Comparison of ENCODE assay signal across 8 cellular contexts in genomic region chr2:138846216-138846821, GRCh38.
A peak's percentile ranks its signal among the peaks of the same experiment; 100 is the strongest.
DNase-seq lines count a peak whose midpoint lies in the region; ATAC-seq and TF ChIP-seq lines count a peak whose summit lies in the region.

No MANE protein-coding gene starts in this region.

- H3K9me3 ChIP-seq in HEK293 (ENCODE audit: control insufficient read depth, insufficient read depth, low read depth, low read length) = no peaks in the 10 kb centered on the region
- no peaks in the 10 kb centered on the region for H3K9me3 ChIP-seq in MM.1S (replicated peaks; ENCODE audit: insufficient read depth, low read length)
- no peaks in the 10 kb centered on the region for H3K9me3 ChIP-seq in SU-DHL-6 (ENCODE audit: insufficient read depth, low read length)

- H3K79me2 ChIP-seq in MM.1S (ENCODE audit: low read length) (no peaks in the 10 kb centered on the region), SU-DHL-6 (ENCODE audit: insufficient read depth, low read length) (no peaks in the 10 kb centered on the region)

- no peaks in the 10 kb centered on the region for H3K36me3 Mint-ChIP-seq in activated naive CD8-positive, alpha-beta T cell treated with anti-CD3 and anti-CD28 coated beads, Interleukin-2, amount 50 U/mL, for 24 hours (ENCODE audit: low read depth)
- no peaks in the 10 kb centered on the region for H3K36me3 Mint-ChIP-seq in activated naive CD8-positive, alpha-beta T cell treated with anti-CD3 and anti-CD28 coated beads for 36 hours
- H3K36me3 Mint-ChIP-seq in glutamatergic neuron (ENCODE audit: unreplicated experiment) = no peaks in the 10 kb centered on the region

- intact Hi-C loops in sciatic nerve (cut with DNase I) = no loop called here

- H3K36me3 ChIP-seq in HEK293 (ENCODE audit: control insufficient read depth in 2 of 2, insufficient read depth in 1 of 2, low read length in 2 of 2) (no peaks in the 10 kb centered on the region), MM.1S (replicated peaks; ENCODE audit: insufficient read depth, low read length) (no peaks in the 10 kb centered on the region), SU-DHL-6 (ENCODE audit: low read length) (no peaks in the 10 kb centered on the region)

- H3K4me3 Mint-ChIP-seq in activated naive CD8-positive, alpha-beta T cell treated with anti-CD3 and anti-CD28 coated beads, Interleukin-2, amount 50 U/mL, for 24 hours = no peak overlapping the region
- H3K4me3 Mint-ChIP-seq in activated naive CD8-positive, alpha-beta T cell treated with anti-CD3 and anti-CD28 coated beads for 36 hours = no peak overlapping the region
- H3K4me3 Mint-ChIP-seq in glutamatergic neuron (ENCODE audit: unreplicated experiment) = no peak overlapping the region

- POLR2A ChIA-PET in HEK293 (lab: Yijun Ruan, JAX) = no interaction called here

- H3F3A ChIP-seq in MM.1S (ENCODE audit: insufficient read depth, low read length) (no peaks in the 10 kb centered on the region), SU-DHL-6 (ENCODE audit: insufficient read depth) (no peaks in the 10 kb centered on the region)

- H3K4me1 ChIP-seq in HEK293 (ENCODE audit: control insufficient read depth, insufficient read depth, low read length) = no peaks in the 10 kb centered on the region
- no peaks in the 10 kb centered on the region for H3K4me1 ChIP-seq in MM.1S (ENCODE audit: low read length)

- H3K9ac ChIP-seq in MM.1S (ENCODE audit: low read length) (no peak overlapping the region), SU-DHL-6 (ENCODE audit: low read length) (no peak overlapping the region)

- H4K20me1 ChIP-seq in MM.1S (ENCODE audit: insufficient read depth, low read length) = no peaks in the 10 kb centered on the region
- H4K20me1 ChIP-seq in SU-DHL-6 (ENCODE audit: low read depth, low read length) = no peaks in the 10 kb centered on the region

- CTCF ChIA-PET in HEK293 (lab: Yijun Ruan, JAX) = interaction anchor here (0.5 to 2.0 kb wide), 17 partner anchors 16 to 1106 kb away, joined by 3 to 6 read pairs (median 4); no protein-coding TSS in a partner anchor

- H3K27ac ChIP-seq in HEK293 (ENCODE audit: extremely low read depth, low read depth, low read length) (no peak overlapping the region), MM.1S (ENCODE audit: low read length) (no peak overlapping the region), SU-DHL-6 (ENCODE audit: low read depth, low read length) (no peak overlapping the region)

- H3K27ac Mint-ChIP-seq in activated naive CD8-positive, alpha-beta T cell treated with anti-CD3 and anti-CD28 coated beads, Interleukin-2, amount 50 U/mL, for 24 hours = no peak overlapping the region
- H3K27ac Mint-ChIP-seq in activated naive CD8-positive, alpha-beta T cell treated with anti-CD3 and anti-CD28 coated beads for 36 hours = no peak overlapping the region
- H3K27ac Mint-ChIP-seq in glutamatergic neuron (ENCODE audit: unreplicated experiment) = no peak overlapping the region

- peaks cover 1% of the 10 kb centered on the region for H3K27me3 Mint-ChIP-seq in activated naive CD8-positive, alpha-beta T cell treated with anti-CD3 and anti-CD28 coated beads, Interleukin-2, amount 50 U/mL, for 24 hours
- peaks cover 4% of the 10 kb centered on the region for H3K27me3 Mint-ChIP-seq in activated naive CD8-positive, alpha-beta T cell treated with anti-CD3 and anti-CD28 coated beads for 36 hours
- no peaks in the 10 kb centered on the region for H3K27me3 Mint-ChIP-seq in glutamatergic neuron (ENCODE audit: unreplicated experiment)

- TF ChIP-seq CTCF in HEK293 (tag by site-specific recombination; IDR thresholded peaks at IDR 0.05) (no peak), MM.1S (IDR thresholded peaks at IDR 0.05; ENCODE audit: low read length) (peak; percentile 71), SU-DHL-6 (IDR thresholded peaks at IDR 0.05; ENCODE audit: insufficient read depth, low read length, poor library complexity, severe bottlenecking) (peak; percentile 55), glutamatergic neuron (IDR thresholded peaks at IDR 0.05; ENCODE audit: partially characterized antibody, unreplicated experiment) (peak; percentile 94)

- no peaks in the 10 kb centered on the region for H3K27me3 ChIP-seq in MM.1S (replicated peaks; ENCODE audit: insufficient read depth, low read length)
- no peaks in the 10 kb centered on the region for H3K27me3 ChIP-seq in SU-DHL-6 (ENCODE audit: low read length)

- no peaks in the 10 kb centered on the region for H3K9me3 Mint-ChIP-seq in activated naive CD8-positive, alpha-beta T cell treated with anti-CD3 and anti-CD28 coated beads, Interleukin-2, amount 50 U/mL, for 24 hours
- H3K9me3 Mint-ChIP-seq in activated naive CD8-positive, alpha-beta T cell treated with anti-CD3 and anti-CD28 coated beads for 36 hours = no peaks in the 10 kb centered on the region
- no peaks in the 10 kb centered on the region for H3K9me3 Mint-ChIP-seq in glutamatergic neuron (ENCODE audit: unreplicated experiment)

- H2AFZ ChIP-seq in MM.1S (ENCODE audit: low read length) = no peak overlapping the region
- no peak overlapping the region for H2AFZ ChIP-seq in SU-DHL-6 (ENCODE audit: low read depth, low read length, severe bottlenecking)

- H3K4me1 Mint-ChIP-seq in activated naive CD8-positive, alpha-beta T cell treated with anti-CD3 and anti-CD28 coated beads, Interleukin-2, amount 50 U/mL, for 24 hours = no peaks in the 10 kb centered on the region
- H3K4me1 Mint-ChIP-seq in activated naive CD8-positive, alpha-beta T cell treated with anti-CD3 and anti-CD28 coated beads for 36 hours = no peaks in the 10 kb centered on the region
- peaks cover 5% of the 10 kb centered on the region for H3K4me1 Mint-ChIP-seq in glutamatergic neuron (ENCODE audit: low read depth, unreplicated experiment)

- no peak overlapping the region for H3K4me3 ChIP-seq in HEK293 (ENCODE audit: low read depth, low read length)
- H3K4me3 ChIP-seq in MM.1S (ENCODE audit: low read length) = no peak overlapping the region
- no peak overlapping the region for H3K4me3 ChIP-seq in SU-DHL-6 (ENCODE audit: insufficient read depth, low read length, poor library complexity, severe bottlenecking)

- H3K4me2 ChIP-seq in MM.1S (ENCODE audit: low read depth, low read length) (no peak overlapping the region), SU-DHL-6 (ENCODE audit: low read depth, low read length, poor library complexity, severe bottlenecking) (no peak overlapping the region)

- H3K9me2 ChIP-seq in MM.1S (replicated peaks; ENCODE audit: insufficient read depth, low read length) = no peaks in the 10 kb centered on the region
- H3K9me2 ChIP-seq in SU-DHL-6 (replicated peaks; ENCODE audit: insufficient read depth, low read length) = no peaks in the 10 kb centered on the region

- no peak for DNase-seq in activated naive CD8-positive, alpha-beta T cell treated with anti-CD3 and anti-CD28 coated beads, Interleukin-2, amount 50 U/mL, for 24 hours
- DNase-seq in activated naive CD8-positive, alpha-beta T cell treated with anti-CD3 and anti-CD28 coated beads for 36 hours = no peak
- DNase-seq in MM.1S (peak; percentile 64), glutamatergic neuron (no peak), sciatic nerve (ENCODE audit: low spot score) (no peak)

- ATAC-seq in activated naive CD8-positive, alpha-beta T cell treated with anti-CD3 and anti-CD28 coated beads, Interleukin-2, amount 50 U/mL, for 24 hours = peak; percentile 65
- no peak for ATAC-seq in sciatic nerve
- no peak for ATAC-seq in HG02588 (IDR thresholded peaks at IDR 0.05; ENCODE audit: unreplicated experiment)

TF ChIP-seq in HEK293, 187 proteins besides CTCF, POLR2A, EP300 and RAD21:
- TF ChIP-seq ZSCAN30 (tag by site-specific recombination; IDR thresholded peaks at IDR 0.05) = no peak
- TF ChIP-seq ZNF704 (tag by site-specific recombination; IDR thresholded peaks at IDR 0.05) = no peak
- TF ChIP-seq ZNF169 (tag by site-specific recombination; IDR thresholded peaks at IDR 0.05) = no peak
- TF ChIP-seq ZBTB48 (tag by site-specific recombination; IDR thresholded peaks at IDR 0.05) = no peak
- TF ChIP-seq ZNF654 (tag by site-specific recombination; IDR thresholded peaks at IDR 0.05; ENCODE audit: low read depth) = peak; percentile 53
- no peak for TF ChIP-seq ZNF335 (tag by site-specific recombination; conservative IDR thresholded peaks at IDR 0.05)
- no peak for TF ChIP-seq ZNF174 (tag by site-specific recombination; IDR thresholded peaks at IDR 0.05)
